9 cellular contexts compared by ENCODE assay signal in genomic region chr9:109498195-109499060, GRCh38. TPM values are rescaled to one million over a fixed set of nuclear protein-coding genes. Genes with fewer than 3 reads are reported as not detected.
A peak's percentile ranks its signal among the peaks of the same experiment; 100 is the strongest.
DNase-seq lines count a peak whose midpoint lies in the region; ATAC-seq lines count a peak whose summit lies in the region.
"Had no signal": no experiment of that assay in that cellular context is flagged by ENCODE, and none has a peak within 500 bp of the region (broad histone marks: within the 10 kb centered on the region; RNA-seq: fewer than 3 reads in every experiment).

PTPN3 (minus strand) TSS chr9:109498307; CDS start chr9:109463434, 34,873 bp downstream.

- DNase-seq in NCI-H1417 (lab: John Stamatoyannopoulos, UW) (peak in 2 of 3 experiments; percentile 58 to 59), NCI-H1417 treated with DMSO at 0.1 percent for 48 hours (lab: John Stamatoyannopoulos, UW) (no peak), SK-N-MC (ENCODE audit: low read depth, low spot score) (no peak), Right ventricle myocardium superior (no peak), retina (peak; percentile 52)

- H3K27ac ChIP-seq in SK-N-MC = no peak within 1 kb of the TSS
- H3K27ac ChIP-seq: BLaER1 treated with 17β-estradiol and CSF1 and Interleukin-3, amounts not matched to agents 10 nM and 100 nM had no signal

- no peaks in the 10 kb centered on the region for H3K9me3 ChIP-seq in SK-N-MC (ENCODE audit: low read depth, low read length)

- ATAC-seq in Right ventricle myocardium superior (ENCODE audit: poor library complexity) (peak; percentile 38), HG03095 (IDR thresholded peaks at IDR 0.05; ENCODE audit: unreplicated experiment) (no peak), HG03520 (IDR thresholded peaks at IDR 0.05; ENCODE audit: unreplicated experiment) (no peak), HG03196 (IDR thresholded peaks at IDR 0.05; ENCODE audit: unreplicated experiment) (no peak)

- intact Hi-C loops in Right ventricle myocardium superior (cut with DNase I) = no loop called here

- no peaks in the 10 kb centered on the region for H3K36me3 ChIP-seq in SK-N-MC (ENCODE audit: insufficient read depth, low read length)
- H3K36me3 ChIP-seq: BLaER1 treated with 17β-estradiol and CSF1 and Interleukin-3, amounts not matched to agents 10 nM and 100 nM had no signal

- peak within 1 kb of the TSS; percentile 82 for H3K4me3 ChIP-seq in SK-N-MC

- H3K9ac ChIP-seq in SK-N-MC (ENCODE audit: insufficient read length) = peak within 1 kb of the TSS; percentile 33
- H3K9ac ChIP-seq: BLaER1 treated with 17β-estradiol and CSF1 and Interleukin-3, amounts not matched to agents 10 nM and 100 nM had no signal

RNA-seq across cellular contexts. Expression of gene PTPN3, which starts in this region (rescaled TPM):
- total RNA-seq in Right ventricle myocardium superior = 38.6 TPM

Comparison
In these comparisons a context has a peak if more than half of its experiments do, and no peak if none do; other contexts are left out.
1. DNase-seq: peak in NCI-H1417 (2 of 3) and retina (single experiment); none in NCI-H1417 treated with DMSO at 0.1 percent for 48 hours (single experiment), SK-N-MC (single experiment) and Right ventricle myocardium superior (single experiment).